ENCODE assay signal across 11 cellular contexts in genomic region chr1:200129480-200129879, GRCh38.
DNase-seq lines count a peak whose midpoint lies in the region; ATAC-seq lines count a peak whose summit lies in the region.
"Had no signal": no experiment of that assay in that cellular context is flagged by ENCODE, and none has a peak within 500 bp of the region (broad histone marks: within the 10 kb centered on the region; RNA-seq: fewer than 3 reads in every experiment).

No MANE protein-coding gene starts in this region.

- no peaks in the 10 kb centered on the region for H3K27me3 ChIP-seq in NT2/D1 (ENCODE audit: insufficient read depth, insufficient read length)

- no peak overlapping the region for H3K4me3 ChIP-seq in NT2/D1 (ENCODE audit: insufficient read length, low read depth)

- no peaks in the 10 kb centered on the region for H3K9me3 ChIP-seq in NT2/D1 (ENCODE audit: insufficient read depth, low read length)

- ATAC-seq in GM21381 (IDR thresholded peaks at IDR 0.05; ENCODE audit: unreplicated experiment) (peak; percentile 49), HG02938 (IDR thresholded peaks at IDR 0.05; ENCODE audit: unreplicated experiment) (no peak), HG03457 (IDR thresholded peaks at IDR 0.05; ENCODE audit: unreplicated experiment) (no peak)

- no peak overlapping the region for H3K9ac ChIP-seq in NT2/D1 (ENCODE audit: insufficient read length, low read depth)

- H3K4me1 ChIP-seq in NT2/D1 (ENCODE audit: insufficient read depth, insufficient read length) = no peaks in the 10 kb centered on the region

- no peaks in the 10 kb centered on the region for H3K36me3 ChIP-seq in NT2/D1 (ENCODE audit: insufficient read depth, insufficient read length, low read length)

- DNase-seq in NCI-H1417 (lab: John Stamatoyannopoulos, UW) = peak in 2 of 3 experiments; percentile 25 to 65
- no peak for DNase-seq in NCI-H1417 treated with DMSO at 0.1 percent for 48 hours (lab: John Stamatoyannopoulos, UW)
- peak; percentile 57 for DNase-seq in NT2/D1 (ENCODE audit: low read depth, low spot score)
- DNase-seq in lung microvascular endothelial cell (ENCODE audit: low read depth in 2 of 2) = peak; percentile 5 to 49
- no peak for DNase-seq in globus pallidus (ENCODE audit: low spot score)
- DNase-seq: 8988T; Kasumi-1; stimulated activated CD4-positive, alpha-beta T cell treated with anti-CD3 and anti-CD28 coated beads, Interleukin-2, amount 100 ng/mL, for 24 hours had no signal

Comparison
In these comparisons a context has a peak if more than half of its experiments do, and no peak if none do; other contexts are left out.
1. DNase-seq: peak in NCI-H1417 (2 of 3), NT2/D1 (single experiment) and lung microvascular endothelial cell (2 of 2); none in NCI-H1417 treated with DMSO at 0.1 percent for 48 hours (single experiment) and globus pallidus (single experiment).